In genomic region chr22:46537221-46537945, GRCh38 we compare ENCODE assay signal across 8 cellular contexts. TPM values are rescaled to one million over a fixed set of nuclear protein-coding genes. Genes with fewer than 3 reads are reported as not detected.
DNase-seq lines count a peak whose midpoint lies in the region; ATAC-seq and TF ChIP-seq lines count a peak whose summit lies in the region.

CELSR1 (minus strand) TSS chr22:46537620; CDS start chr22:46537170, 450 bp downstream.

- peak; percentile 68 for DNase-seq in activated effector memory CD4-positive, alpha-beta T cell treated with anti-CD3 and anti-CD28 coated beads, Interleukin-2, amount 50 U/mL, for 16 hours
- DNase-seq in activated effector memory CD4-positive, alpha-beta T cell treated with Interleukin-2 at 50 U/mL for 16 hours, result no peak
- no peak for DNase-seq in SJSA1 (ENCODE audit: low read depth in 1 of 2, low spot score in 2 of 2)
- no peak for DNase-seq in epithelial cell of proximal tubule (ENCODE audit: low read depth)
- no peak for DNase-seq in cerebellar cortex (ENCODE audit: low spot score)

- no peaks in the 10 kb centered on the region for H3K9me3 Mint-ChIP-seq in nephron

- H3K4me1 Mint-ChIP-seq in nephron, result peaks cover 11% of the 10 kb centered on the region

- H3K9me3 ChIP-seq in SJSA1 (replicated peaks), result peaks cover 15% of the 10 kb centered on the region

- H3K27me3 ChIP-seq in SJSA1 (replicated peaks), result peaks cover 23% of the 10 kb centered on the region

- ATAC-seq in GM19397 (IDR thresholded peaks at IDR 0.05; ENCODE audit: unreplicated experiment), result no peak
- ATAC-seq in HG03457 (IDR thresholded peaks at IDR 0.05; ENCODE audit: unreplicated experiment), result no peak

- H3K4me1 ChIP-seq in SJSA1 (replicated peaks), result peaks cover 21% of the 10 kb centered on the region

- peaks cover 14% of the 10 kb centered on the region for H3K36me3 Mint-ChIP-seq in nephron (ENCODE audit: low read depth)

- peak within 1 kb of the TSS; percentile 78 to 84 (median 83) for H3K4me3 Mint-ChIP-seq in nephron

- H3K27ac ChIP-seq in SJSA1, result no peak within 1 kb of the TSS

- TF ChIP-seq CTCF in epithelial cell of proximal tubule (conservative IDR thresholded peaks at IDR 0.05; ENCODE audit: low read depth, low read length) (no peak), nephron (IDR thresholded peaks at IDR 0.05; ENCODE audit: unreplicated experiment in 3 of 3) (no peak)

- H3K4me3 ChIP-seq in SJSA1 (peak within 1 kb of the TSS; percentile 45), epithelial cell of proximal tubule (ENCODE audit: low read depth, low read length) (peak within 1 kb of the TSS; percentile 73)

- peaks cover 62% of the 10 kb centered on the region for H3K27me3 Mint-ChIP-seq in nephron (ENCODE audit: low read depth)

- H3K36me3 ChIP-seq in SJSA1, result no peaks in the 10 kb centered on the region

- H3K27ac Mint-ChIP-seq in nephron, result no peak within 1 kb of the TSS

RNA-seq across cellular contexts. Expression of gene CELSR1, which starts in this region (rescaled TPM):
- total RNA-seq in SJSA1 (2014; rRNA removed; shearing (Covaris generic)), result 0.41 and 1.1 TPM in 2 replicates
- total RNA-seq in epithelial cell of proximal tubule, result 33.7 and 85.0 TPM in 2 replicates

Comparison
In these comparisons a context has a peak if more than half of its experiments do, and no peak if none do; other contexts are left out.
1. RNA of gene CELSR1 (total RNA-seq): 33.7 to 85.0 TPM in epithelial cell of proximal tubule; 0.41 to 1.1 TPM in SJSA1; every median in the first group is over 10 times any median in the second.